Comparison of ENCODE assay signal across 20 cellular contexts in the genomic region with DNA sequence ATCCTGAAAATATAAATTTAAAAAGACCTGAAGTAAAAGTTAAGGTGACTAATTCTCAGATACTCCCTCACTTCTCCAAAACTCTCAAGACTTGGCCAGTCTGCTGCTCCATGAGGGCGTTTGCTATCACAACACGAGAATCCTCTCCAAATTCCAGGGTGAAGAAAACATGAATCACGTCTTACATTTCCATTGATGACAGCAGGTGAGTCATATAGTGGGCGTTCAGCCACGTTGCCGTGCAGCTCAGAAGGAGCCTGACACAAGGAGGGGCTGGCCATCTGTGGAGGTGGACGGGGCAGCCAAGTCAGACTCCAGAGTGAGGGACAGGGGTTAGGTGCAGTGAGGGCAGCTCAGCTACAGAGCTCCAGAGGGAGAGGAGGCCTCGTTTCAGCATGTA.
DNase-seq lines count a peak whose midpoint lies in the region; ATAC-seq, FAIRE-seq and TF ChIP-seq lines count a peak whose summit lies in the region.
"Had no signal": no experiment of that assay in that cellular context is flagged by ENCODE, and none has a peak within 500 bp of the region (broad histone marks: within the 10 kb centered on the region; RNA-seq: fewer than 3 reads in every experiment).

No MANE protein-coding gene starts in this region.

- H3K9me3 Mint-ChIP-seq in natural killer cell, result peaks cover 7 to 15% of the 10 kb centered on the region in 2 donors

- no peak for TF ChIP-seq CTCF in choroid plexus epithelial cell (conservative IDR thresholded peaks at IDR 0.05; ENCODE audit: low read depth, low read length)
- no peak for TF ChIP-seq CTCF in left lung (IDR thresholded peaks at IDR 0.05)
- TF ChIP-seq CTCF in kidney (IDR thresholded peaks at IDR 0.05; ENCODE audit: borderline replicate concordance, extremely low read depth, insufficient read depth), result no peak
- TF ChIP-seq CTCF in natural killer cell (IDR thresholded peaks at IDR 0.05), result no peak

- no peaks in the 10 kb centered on the region for H3K4me1 Mint-ChIP-seq in natural killer cell
- H3K4me1 Mint-ChIP-seq: immature natural killer cell, T-cell had no signal

- H3K27me3 ChIP-seq in MG63 (no peaks in the 10 kb centered on the region), left lung (no peaks in the 10 kb centered on the region)
- H3K27me3 ChIP-seq: gastroesophageal sphincter had no signal

- no peak overlapping the region for H3K4me3 ChIP-seq in MG63
- no peak overlapping the region for H3K4me3 ChIP-seq in choroid plexus epithelial cell (ENCODE audit: low read depth, low read length)
- H3K4me3 ChIP-seq in left lung, result no peak overlapping the region
- H3K4me3 ChIP-seq in kidney (ENCODE audit: low read length in 2 of 2), result no peak overlapping the region
- H3K4me3 ChIP-seq: gastroesophageal sphincter had no signal

- intact Hi-C loops in left lung (cut with DNase I), result no loop called here
- intact Hi-C loops in kidney (cut with DNase I), result no loop called here
- intact Hi-C loops in natural killer cell (cut with micrococcal nuclease), result no loop called here

- no peak overlapping the region for H3K27ac Mint-ChIP-seq in natural killer cell
- H3K27ac Mint-ChIP-seq: immature natural killer cell, T-cell had no signal

- DNase-seq in A172 (ENCODE audit: low spot score), result peak; percentile 72
- DNase-seq in MG63, result peak; percentile 98
- DNase-seq in choroid plexus epithelial cell (ENCODE audit: low read depth), result peak; percentile 73
- peak in 1 of 2 donors; percentile 54 for DNase-seq in left lung
- no peak for DNase-seq in medulla oblongata (ENCODE audit: extremely low spot score)
- no peak for DNase-seq in kidney
- DNase-seq in T-helper 1 cell, result no peak
- DNase-seq in natural killer cell, result no peak
- DNase-seq: activated naive CD4-positive, alpha-beta T cell; effector memory CD4-positive, alpha-beta T cell; immature natural killer cell; NCI-H187 treated with DMSO at 0.1 percent for 48 hours; NCI-H526; OCI-M1; stimulated activated CD4-positive, alpha-beta T cell treated with anti-CD3 and anti-CD28 coated beads, Interleukin-2, amount 100 ng/mL, for 48 hours; T-cell had no signal

- no peaks in the 10 kb centered on the region for H3K36me3 ChIP-seq in MG63
- H3K36me3 ChIP-seq in left lung, result no peaks in the 10 kb centered on the region
- H3K36me3 ChIP-seq in kidney (ENCODE audit: control insufficient read depth in 1 of 2, insufficient read depth in 2 of 2, low read length in 2 of 2), result no peaks in the 10 kb centered on the region
- H3K36me3 ChIP-seq: gastroesophageal sphincter had no signal

- H3K27ac ChIP-seq in left lung, result no peak overlapping the region
- no peak overlapping the region for H3K27ac ChIP-seq in kidney (ENCODE audit: low read depth in 2 of 2, low read length in 2 of 2)
- H3K27ac ChIP-seq: gastroesophageal sphincter had no signal

- H3K9me3 ChIP-seq in MG63, result no peaks in the 10 kb centered on the region
- H3K9me3 ChIP-seq in left lung, result peaks cover 0 to 6% of the 10 kb centered on the region in 2 donors
- no peaks in the 10 kb centered on the region for H3K9me3 ChIP-seq in kidney (ENCODE audit: control insufficient read depth in 1 of 2, low read length in 2 of 2)
- H3K9me3 ChIP-seq: gastroesophageal sphincter had no signal

- H3K36me3 Mint-ChIP-seq in natural killer cell, result no peaks in the 10 kb centered on the region
- H3K36me3 Mint-ChIP-seq: immature natural killer cell, T-cell had no signal

- FAIRE-seq in kidney (lab: Jason Lieb, UNC), result no peak
- FAIRE-seq: GM19239, HTR-8/SVneo had no signal

- H3K4me1 ChIP-seq in left lung (no peaks in the 10 kb centered on the region), kidney (ENCODE audit: control insufficient read depth in 1 of 2, insufficient read depth in 1 of 2, low read depth in 1 of 2, low read length in 2 of 2) (no peaks in the 10 kb centered on the region)
- H3K4me1 ChIP-seq: gastroesophageal sphincter had no signal

- ATAC-seq in left lung (peak; percentile 79), natural killer cell (no peak)
- ATAC-seq: activated CD4-positive, CD25-positive, alpha-beta regulatory T cell treated with anti-CD3 and anti-CD28 coated beads, Interleukin-2, amount 50 U/mL, for 24 hours; gastroesophageal sphincter; T-cell had no signal

- no peaks in the 10 kb centered on the region for H3K27me3 Mint-ChIP-seq in natural killer cell (ENCODE audit: low read depth in 2 of 2)
- H3K27me3 Mint-ChIP-seq: T-cell had no signal

- H3K4me3 Mint-ChIP-seq in natural killer cell, result no peak overlapping the region
- H3K4me3 Mint-ChIP-seq: immature natural killer cell, T-cell had no signal

- H3K9ac ChIP-seq in kidney (ENCODE audit: low read length in 2 of 2), result no peak overlapping the region

Comparison
In these comparisons a context has a peak if more than half of its experiments do, and no peak if none do; other contexts are left out.
1. DNase-seq: peak in A172 (single experiment), MG63 (single experiment) and choroid plexus epithelial cell (single experiment); none in medulla oblongata (single experiment), kidney (single experiment), T-helper 1 cell (0 of 5) and natural killer cell (single experiment).